8 cellular contexts compared by ENCODE assay signal in genomic region chr6:31619805-31620585, GRCh38. TPM values are rescaled to one million over a fixed set of nuclear protein-coding genes. Genes with fewer than 3 reads are reported as not detected.
DNase-seq lines count a peak whose midpoint lies in the region; ATAC-seq and TF ChIP-seq lines count a peak whose summit lies in the region.

No MANE protein-coding gene starts in this region.

- no peaks in the 10 kb centered on the region for H3K27me3 ChIP-seq in testis

- no peak for TF ChIP-seq CTCF in glutamatergic neuron (IDR thresholded peaks at IDR 0.05; ENCODE audit: partially characterized antibody, unreplicated experiment)
- no peak for TF ChIP-seq CTCF in omental fat pad (IDR thresholded peaks at IDR 0.05)
- peak in 2 of 3 experiments; percentile 19 to 25 for TF ChIP-seq CTCF in testis (IDR thresholded peaks at IDR 0.05)

- H3K27ac Mint-ChIP-seq in activated naive CD8-positive, alpha-beta T cell treated with anti-CD3 and anti-CD28 coated beads for 36 hours, result peak overlapping the region; percentile 97
- peak overlapping the region; percentile 99 for H3K27ac Mint-ChIP-seq in glutamatergic neuron (ENCODE audit: unreplicated experiment)

- no peaks in the 10 kb centered on the region for H3K9me3 Mint-ChIP-seq in activated naive CD8-positive, alpha-beta T cell treated with anti-CD3 and anti-CD28 coated beads for 36 hours
- peaks cover 4% of the 10 kb centered on the region for H3K9me3 Mint-ChIP-seq in glutamatergic neuron (ENCODE audit: unreplicated experiment)

- H3K27me3 Mint-ChIP-seq in activated naive CD8-positive, alpha-beta T cell treated with anti-CD3 and anti-CD28 coated beads for 36 hours, result peaks cover 4% of the 10 kb centered on the region
- H3K27me3 Mint-ChIP-seq in glutamatergic neuron (ENCODE audit: unreplicated experiment), result peaks cover 6% of the 10 kb centered on the region

- peak; percentile 84 for TF ChIP-seq POLR2A in GM10847 (IDR thresholded peaks at IDR 0.05; ENCODE audit: extremely low read depth, insufficient read length)
- peak; percentile 82 for TF ChIP-seq POLR2A in testis (IDR thresholded peaks at IDR 0.05)

- peak overlapping the region; percentile 85 for H3K4me3 Mint-ChIP-seq in activated naive CD8-positive, alpha-beta T cell treated with anti-CD3 and anti-CD28 coated beads for 36 hours
- peak overlapping the region; percentile 95 for H3K4me3 Mint-ChIP-seq in glutamatergic neuron (ENCODE audit: unreplicated experiment)

- peaks cover 15% of the 10 kb centered on the region for H3K4me1 ChIP-seq in testis

- no peaks in the 10 kb centered on the region for H3K9me3 ChIP-seq in testis

- no peaks in the 10 kb centered on the region for H3K36me3 ChIP-seq in testis (ENCODE audit: low read depth, missing control alignments)

- ATAC-seq in HG02642 (IDR thresholded peaks at IDR 0.05; ENCODE audit: poor library complexity, unreplicated experiment), result peak; percentile 85
- peak; percentile 94 for ATAC-seq in omental fat pad (ENCODE audit: low FRiP score)

- WGBS in testis, 2 donors, result 0 to 1% methylated on average over 50 of the region's 50 CpGs

- peaks cover 54% of the 10 kb centered on the region for H3K36me3 Mint-ChIP-seq in activated naive CD8-positive, alpha-beta T cell treated with anti-CD3 and anti-CD28 coated beads for 36 hours
- peaks cover 4% of the 10 kb centered on the region for H3K36me3 Mint-ChIP-seq in glutamatergic neuron (ENCODE audit: unreplicated experiment)

- peak overlapping the region; percentile 91 to 99 for H3K27ac ChIP-seq in testis

- peaks cover 43% of the 10 kb centered on the region for H3K4me1 Mint-ChIP-seq in activated naive CD8-positive, alpha-beta T cell treated with anti-CD3 and anti-CD28 coated beads for 36 hours
- peaks cover 20% of the 10 kb centered on the region for H3K4me1 Mint-ChIP-seq in glutamatergic neuron (ENCODE audit: low read depth, unreplicated experiment)

- H3K4me3 ChIP-seq in testis, result peak overlapping the region; percentile 61 to 85

- intact Hi-C loops in testis (cut with DNase I; ENCODE audit: low total_unique reads), result no loop called here

- DNase-seq in NCI-H1105 (lab: John Stamatoyannopoulos, UW) (peak; percentile 99), SKM-1 (lab: John Stamatoyannopoulos, UW; ENCODE audit: unreplicated experiment) (peak; percentile 98), glutamatergic neuron (peak; percentile 89), omental fat pad (ENCODE audit: low spot score) (peak; percentile 87), testis (peak; percentile 99)
- peak; percentile 98 for DNase-seq in activated naive CD8-positive, alpha-beta T cell treated with anti-CD3 and anti-CD28 coated beads for 36 hours

RNA-seq across cellular contexts. Expression of gene PRRC2A, which starts 0.5 kb away (rescaled TPM):
- 100 to 1,000 TPM; 244 to 252 TPM for total RNA-seq in activated naive CD8-positive, alpha-beta T cell treated with anti-CD3 and anti-CD28 coated beads for 36 hours
- total RNA-seq in glutamatergic neuron (ENCODE audit: unreplicated experiment), result 303 TPM
- 100 to 1,000 TPM in 1 of 4 donors, 10 to 100 TPM in 3; 44.8 to 111 (median 65.4) TPM for total RNA-seq in omental fat pad
- total RNA-seq in testis, result 100 to 1,000 TPM; 288 to 301 TPM
- polyA plus RNA-seq in testis (ENCODE audit: insufficient read depth, low read depth, low replicate concordance), result 473 TPM

RNA-seq across cellular contexts. Expression of gene AIF1, which starts 5.0 kb away (rescaled TPM):
- total RNA-seq in activated naive CD8-positive, alpha-beta T cell treated with anti-CD3 and anti-CD28 coated beads for 36 hours, result 100 to 1,000 TPM; 150 to 157 TPM
- not detected for total RNA-seq in glutamatergic neuron (ENCODE audit: unreplicated experiment)
- total RNA-seq in omental fat pad, result 10 to 100 TPM; 57.3 to 95.1 (median 81.8) TPM
- 1 to 10 TPM; 2.9 to 6.3 TPM for total RNA-seq in testis
- 34.8 TPM for polyA plus RNA-seq in testis (ENCODE audit: insufficient read depth, low read depth, low replicate concordance)

RNA-seq across cellular contexts. Expression of gene NCR3, which starts 27.2 kb away (rescaled TPM):
- total RNA-seq in activated naive CD8-positive, alpha-beta T cell treated with anti-CD3 and anti-CD28 coated beads for 36 hours, result 10 to 100 TPM; 28.7 to 31.2 TPM
- total RNA-seq in glutamatergic neuron (ENCODE audit: unreplicated experiment) (not detected), omental fat pad (not detected), testis (1 to 10 TPM in 1 of 2 donors, not detected in 1; 2.6 TPM)
- 1.7 TPM for polyA plus RNA-seq in testis (ENCODE audit: insufficient read depth, low read depth, low replicate concordance)

RNA-seq across cellular contexts. Expression of gene BAG6, which starts 32.5 kb away (rescaled TPM):
- total RNA-seq in activated naive CD8-positive, alpha-beta T cell treated with anti-CD3 and anti-CD28 coated beads for 36 hours, result 100 to 1,000 TPM; 244 to 246 TPM
- 804 TPM for total RNA-seq in glutamatergic neuron (ENCODE audit: unreplicated experiment)
- total RNA-seq in omental fat pad, result 100 to 1,000 TPM; 137 to 231 (median 157) TPM
- 100 to 1,000 TPM; 654 to 710 TPM for total RNA-seq in testis
- polyA plus RNA-seq in testis (ENCODE audit: insufficient read depth, low read depth, low replicate concordance), result 861 TPM

RNA-seq across cellular contexts. Expression of gene LST1, which starts 33.9 kb away (rescaled TPM):
- 10 to 100 TPM; 29.1 TPM for total RNA-seq in activated naive CD8-positive, alpha-beta T cell treated with anti-CD3 and anti-CD28 coated beads for 36 hours
- not detected for total RNA-seq in glutamatergic neuron (ENCODE audit: unreplicated experiment)
- total RNA-seq in omental fat pad, result 10 to 100 TPM; 16.3 to 34.2 (median 19.2) TPM
- 1 to 10 TPM in 1 of 2 donors, under 1 TPM in 1; 0.71 to 1.2 TPM for total RNA-seq in testis
- 13.0 TPM for polyA plus RNA-seq in testis (ENCODE audit: insufficient read depth, low read depth, low replicate concordance)

Comparison
In these comparisons a context has a peak if more than half of its experiments do, and no peak if none do; other contexts are left out.
1. Peak in every context shown above with its lines: DNase-seq, ATAC-seq, H3K4me3 ChIP-seq and H3K27ac ChIP-seq.
2. CTCF ChIP-seq: peak in testis (2 of 3); none in glutamatergic neuron (single experiment) and omental fat pad (0 of 3).
3. RNA of gene AIF1, which starts 5.0 kb away (total RNA-seq): 150 to 157 TPM in activated naive CD8-positive, alpha-beta T cell treated with anti-CD3 and anti-CD28 coated beads for 36 hours and 57.3 to 95.1 TPM in omental fat pad; 2.9 to 6.3 TPM in testis and not detected in glutamatergic neuron (single experiment); every median in the first group is over 4 times any median in the second.
4. RNA of gene NCR3, which starts 27.2 kb away (total RNA-seq): 28.7 to 31.2 TPM in activated naive CD8-positive, alpha-beta T cell treated with anti-CD3 and anti-CD28 coated beads for 36 hours; 2.6 TPM in testis, not detected in omental fat pad and not detected in glutamatergic neuron (single experiment); every median in the first group is over 4 times any median in the second.